In genomic region chr16:47144559-47144877, GRCh38 we compare ENCODE assay signal across 1 cellular context.
TF ChIP-seq lines count a peak whose summit lies in the region.

No MANE protein-coding gene starts in this region.

TF ChIP-seq in HepG2, 621 proteins besides CTCF, POLR2A, EP300 and RAD21 (continued from another document and continues in another):
- TF ChIP-seq, protein P1, sequence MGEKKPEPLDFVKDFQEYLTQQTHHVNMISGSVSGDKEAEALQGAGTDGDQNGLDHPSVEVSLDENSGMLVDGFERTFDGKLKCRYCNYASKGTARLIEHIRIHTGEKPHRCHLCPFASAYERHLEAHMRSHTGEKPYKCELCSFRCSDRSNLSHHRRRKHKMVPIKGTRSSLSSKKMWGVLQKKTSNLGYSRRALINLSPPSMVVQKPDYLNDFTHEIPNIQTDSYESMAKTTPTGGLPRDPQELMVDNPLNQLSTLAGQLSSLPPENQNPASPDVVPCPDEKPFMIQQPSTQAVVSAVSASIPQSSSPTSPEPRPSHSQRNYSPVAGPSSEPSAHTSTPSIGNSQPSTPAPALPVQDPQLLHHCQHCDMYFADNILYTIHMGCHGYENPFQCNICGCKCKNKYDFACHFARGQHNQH (CRISPR knock-in tag; IDR thresholded peaks at IDR 0.05), result 0 out of 2 replicates have a peak, but pooled peaks have one; percentile 11
- no peak for TF ChIP-seq ZNF543 (CRISPR knock-in tag; IDR thresholded peaks at IDR 0.05)
- TF ChIP-seq, protein P2, sequence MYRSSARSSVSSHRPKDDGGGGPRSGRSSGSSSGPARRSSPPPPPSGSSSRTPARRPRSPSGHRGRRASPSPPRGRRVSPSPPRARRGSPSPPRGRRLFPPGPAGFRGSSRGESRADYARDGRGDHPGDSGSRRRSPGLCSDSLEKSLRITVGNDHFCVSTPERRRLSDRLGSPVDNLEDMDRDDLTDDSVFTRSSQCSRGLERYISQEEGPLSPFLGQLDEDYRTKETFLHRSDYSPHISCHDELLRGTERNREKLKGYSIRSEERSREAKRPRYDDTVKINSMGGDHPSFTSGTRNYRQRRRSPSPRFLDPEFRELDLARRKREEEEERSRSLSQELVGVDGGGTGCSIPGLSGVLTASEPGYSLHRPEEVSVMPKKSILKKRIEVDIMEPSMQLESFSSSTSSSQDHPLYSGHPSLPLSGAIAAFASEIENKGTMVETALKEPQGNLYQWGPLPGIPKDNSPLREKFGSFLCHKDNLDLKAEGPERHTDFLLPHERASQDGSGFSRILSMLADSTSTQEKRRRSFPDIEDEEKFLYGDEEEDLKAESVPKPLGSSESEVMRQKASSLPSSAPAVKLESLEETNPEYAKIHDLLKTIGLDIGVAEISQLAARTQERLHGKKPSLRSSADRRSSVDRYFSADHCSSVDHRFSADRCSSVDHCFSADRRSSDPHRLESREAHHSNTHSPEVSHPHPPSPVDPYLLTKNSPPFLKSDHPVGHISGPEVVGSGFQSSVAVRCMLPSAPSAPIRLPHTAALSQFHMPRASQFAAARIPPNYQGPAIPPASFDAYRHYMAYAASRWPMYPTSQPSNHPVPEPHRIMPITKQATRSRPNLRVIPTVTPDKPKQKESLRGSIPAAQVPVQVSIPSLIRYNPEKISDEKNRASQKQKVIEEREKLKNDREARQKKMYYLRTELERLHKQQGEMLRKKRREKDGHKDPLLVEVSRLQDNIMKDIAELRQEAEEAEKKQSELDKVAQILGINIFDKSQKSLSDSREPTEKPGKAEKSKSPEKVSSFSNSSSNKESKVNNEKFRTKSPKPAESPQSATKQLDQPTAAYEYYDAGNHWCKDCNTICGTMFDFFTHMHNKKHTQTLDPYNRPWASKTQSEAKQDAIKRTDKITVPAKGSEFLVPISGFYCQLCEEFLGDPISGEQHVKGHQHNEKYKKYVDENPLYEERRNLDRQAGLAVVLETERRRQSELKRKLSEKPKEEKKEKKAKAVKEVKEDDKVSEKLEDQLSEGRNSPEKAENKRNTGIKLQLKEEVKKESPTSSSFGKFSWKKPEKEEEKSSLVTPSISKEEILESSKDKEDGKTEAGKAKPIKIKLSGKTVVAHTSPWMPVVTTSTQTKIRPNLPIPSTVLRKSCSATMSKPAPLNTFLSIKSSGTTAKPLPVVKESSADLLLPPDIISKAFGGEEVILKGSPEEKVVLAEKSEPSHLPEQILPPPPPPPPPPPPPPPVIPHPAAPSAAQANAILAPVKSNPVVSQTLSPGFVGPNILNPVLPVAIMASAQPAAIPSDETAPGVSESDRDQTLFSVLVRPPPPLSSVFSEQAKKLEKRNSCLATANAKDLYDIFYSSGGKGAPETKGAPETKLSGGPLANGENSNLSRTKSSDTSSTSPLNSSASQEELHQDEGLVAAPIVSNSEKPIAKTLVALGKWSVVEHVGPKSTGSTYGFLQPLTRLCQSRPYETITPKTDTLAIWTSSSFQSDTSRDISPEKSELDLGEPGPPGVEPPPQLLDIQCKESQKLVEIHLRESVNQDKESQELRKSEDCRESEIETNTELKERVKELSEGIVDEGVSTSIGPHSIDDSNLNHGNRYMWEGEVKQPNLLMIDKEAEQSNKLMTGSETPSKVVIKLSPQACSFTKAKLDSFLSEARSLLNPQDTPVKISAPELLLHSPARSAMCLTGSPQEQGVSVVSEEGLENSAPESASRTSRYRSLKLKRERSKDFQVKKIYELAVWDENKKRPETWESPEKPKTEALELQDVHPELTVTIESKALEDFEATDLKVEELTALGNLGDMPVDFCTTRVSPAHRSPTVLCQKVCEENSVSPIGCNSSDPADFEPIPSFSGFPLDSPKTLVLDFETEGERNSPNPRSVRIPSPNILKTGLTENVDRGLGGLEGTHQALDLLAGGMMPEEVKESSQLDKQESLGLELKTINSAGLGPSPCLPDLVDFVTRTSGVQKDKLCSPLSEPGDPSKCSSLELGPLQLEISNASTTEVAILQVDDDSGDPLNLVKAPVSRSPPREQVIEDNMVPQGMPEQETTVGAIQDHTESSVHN (CRISPR knock-in tag; IDR thresholded peaks at IDR 0.05), result no peak
- no peak for TF ChIP-seq TAF15 (IDR thresholded peaks at IDR 0.05; ENCODE audit: low read depth, low read length, poor library complexity, severe bottlenecking)
- no peak for TF ChIP-seq POLR2AphosphoS2 (IDR thresholded peaks at IDR 0.05; ENCODE audit: low read depth, low read length)
- no peak for TF ChIP-seq RARA (CRISPR knock-in tag; IDR thresholded peaks at IDR 0.05)
- TF ChIP-seq CHCHD3 (CRISPR knock-in tag; IDR thresholded peaks at IDR 0.05), result no peak
- TF ChIP-seq HHEX (CRISPR knock-in tag; IDR thresholded peaks at IDR 0.05), result no peak
- TF ChIP-seq ZNF567 (CRISPR knock-in tag; IDR thresholded peaks at IDR 0.05; ENCODE audit: borderline replicate concordance), result no peak
- no peak for TF ChIP-seq LCORL (IDR thresholded peaks at IDR 0.05)
- TF ChIP-seq LCORL (CRISPR knock-in tag; IDR thresholded peaks at IDR 0.05), result no peak
- TF ChIP-seq TSC22D2 (CRISPR knock-in tag; IDR thresholded peaks at IDR 0.05; ENCODE audit: borderline replicate concordance), result no peak
- TF ChIP-seq IRF1 (CRISPR knock-in tag; IDR thresholded peaks at IDR 0.05; ENCODE audit: low read depth), result no peak
- TF ChIP-seq SRF (IDR thresholded peaks at IDR 0.05; ENCODE audit: low read depth, low read length), result no peak
- TF ChIP-seq ZBTB14 (CRISPR knock-in tag; IDR thresholded peaks at IDR 0.05), result 0 out of 2 replicates have a peak, but pooled peaks have one; percentile 2
- TF ChIP-seq YY1 (IDR thresholded peaks at IDR 0.05; ENCODE audit: insufficient read depth, insufficient replicate concordance, low read depth, low read length), result no peak
- TF ChIP-seq ZNF564 (CRISPR knock-in tag; IDR thresholded peaks at IDR 0.05), result no peak
- TF ChIP-seq, protein P3, sequence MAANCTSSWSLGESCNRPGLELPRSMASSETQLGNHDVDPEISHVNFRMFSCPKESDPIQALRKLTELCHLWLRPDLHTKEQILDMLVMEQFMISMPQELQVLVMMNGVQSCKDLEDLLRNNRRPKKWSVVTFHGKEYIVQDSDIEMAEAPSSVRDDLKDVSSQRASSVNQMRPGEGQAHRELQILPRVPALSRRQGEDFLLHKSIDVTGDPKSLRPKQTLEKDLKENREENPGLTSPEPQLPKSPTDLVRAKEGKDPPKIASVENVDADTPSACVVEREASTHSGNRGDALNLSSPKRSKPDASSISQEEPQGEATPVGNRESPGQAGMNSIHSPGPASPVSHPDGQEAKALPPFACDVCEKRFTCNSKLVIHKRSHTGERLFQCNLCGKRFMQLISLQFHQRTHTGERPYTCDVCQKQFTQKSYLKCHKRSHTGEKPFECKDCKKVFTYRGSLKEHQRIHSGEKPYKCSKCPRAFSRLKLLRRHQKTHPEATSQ (CRISPR knock-in tag; IDR thresholded peaks at IDR 0.05; ENCODE audit: borderline replicate concordance), result no peak
- TF ChIP-seq ZFP36L2 (CRISPR knock-in tag; IDR thresholded peaks at IDR 0.05), result no peak
- TF ChIP-seq, protein P4, sequence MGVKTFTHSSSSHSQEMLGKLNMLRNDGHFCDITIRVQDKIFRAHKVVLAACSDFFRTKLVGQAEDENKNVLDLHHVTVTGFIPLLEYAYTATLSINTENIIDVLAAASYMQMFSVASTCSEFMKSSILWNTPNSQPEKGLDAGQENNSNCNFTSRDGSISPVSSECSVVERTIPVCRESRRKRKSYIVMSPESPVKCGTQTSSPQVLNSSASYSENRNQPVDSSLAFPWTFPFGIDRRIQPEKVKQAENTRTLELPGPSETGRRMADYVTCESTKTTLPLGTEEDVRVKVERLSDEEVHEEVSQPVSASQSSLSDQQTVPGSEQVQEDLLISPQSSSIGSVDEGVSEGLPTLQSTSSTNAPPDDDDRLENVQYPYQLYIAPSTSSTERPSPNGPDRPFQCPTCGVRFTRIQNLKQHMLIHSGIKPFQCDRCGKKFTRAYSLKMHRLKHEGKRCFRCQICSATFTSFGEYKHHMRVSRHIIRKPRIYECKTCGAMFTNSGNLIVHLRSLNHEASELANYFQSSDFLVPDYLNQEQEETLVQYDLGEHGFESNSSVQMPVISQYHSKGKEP (CRISPR knock-in tag; IDR thresholded peaks at IDR 0.05), result no peak
- no peak for TF ChIP-seq NCOA2 (CRISPR knock-in tag; IDR thresholded peaks at IDR 0.05)
- no peak for TF ChIP-seq JDP2 (CRISPR knock-in tag; IDR thresholded peaks at IDR 0.05; ENCODE audit: borderline replicate concordance)
- TF ChIP-seq SRSF9 (IDR thresholded peaks at IDR 0.05; ENCODE audit: borderline replicate concordance, insufficient read depth, low read depth, low read length, poor library complexity, severe bottlenecking), result no peak
- TF ChIP-seq POLR2G (IDR thresholded peaks at IDR 0.05; ENCODE audit: low read depth, low read length), result no peak
- no peak for TF ChIP-seq ZNF850 (CRISPR knock-in tag; conservative IDR thresholded peaks at IDR 0.05)
- TF ChIP-seq NCOA1 (CRISPR knock-in tag; IDR thresholded peaks at IDR 0.05), result no peak
- no peak for TF ChIP-seq SMAD9 (CRISPR knock-in tag; IDR thresholded peaks at IDR 0.05)
- no peak for TF ChIP-seq ZZZ3 (CRISPR knock-in tag; IDR thresholded peaks at IDR 0.05; ENCODE audit: borderline replicate concordance)
- TF ChIP-seq TBX2 (CRISPR knock-in tag; IDR thresholded peaks at IDR 0.05; ENCODE audit: borderline replicate concordance), result no peak
- TF ChIP-seq NAIF1 (CRISPR knock-in tag; IDR thresholded peaks at IDR 0.05; ENCODE audit: borderline replicate concordance), result no peak
- no peak for TF ChIP-seq GABPA (IDR thresholded peaks at IDR 0.05; ENCODE audit: low read depth, low read length)
- TF ChIP-seq GABPA (CRISPR knock-in tag; IDR thresholded peaks at IDR 0.05; ENCODE audit: low read depth), result no peak
- no peak for TF ChIP-seq AGO2 (optimal IDR thresholded peaks at IDR 0.05; ENCODE audit: low read depth, low read length)
- no peak for TF ChIP-seq MXD1 (CRISPR knock-in tag; IDR thresholded peaks at IDR 0.05)
- no peak for TF ChIP-seq ELF1 (CRISPR knock-in tag; IDR thresholded peaks at IDR 0.05)
- no peak for TF ChIP-seq PHB2 (IDR thresholded peaks at IDR 0.05; ENCODE audit: partially characterized antibody)
- no peak for TF ChIP-seq ZNF788 (CRISPR knock-in tag; IDR thresholded peaks at IDR 0.05; ENCODE audit: borderline replicate concordance)
- no peak; the same call in none of the 2 replicates for TF ChIP-seq ZNF430 (CRISPR knock-in tag; IDR thresholded peaks at IDR 0.05)
- 0 out of 2 replicates have a peak, but pooled peaks have one; percentile 1 for TF ChIP-seq ZNF570 (CRISPR knock-in tag; IDR thresholded peaks at IDR 0.05; ENCODE audit: borderline replicate concordance)
- no peak for TF ChIP-seq RFX3 (CRISPR knock-in tag; IDR thresholded peaks at IDR 0.05)
- TF ChIP-seq ZNF17 (CRISPR knock-in tag; IDR thresholded peaks at IDR 0.05), result no peak
- TF ChIP-seq THAP11 (CRISPR knock-in tag; IDR thresholded peaks at IDR 0.05), result no peak
- no peak for TF ChIP-seq HNRNPK (IDR thresholded peaks at IDR 0.05; ENCODE audit: low read depth, low read length, poor library complexity, severe bottlenecking)
- TF ChIP-seq, protein P5, sequence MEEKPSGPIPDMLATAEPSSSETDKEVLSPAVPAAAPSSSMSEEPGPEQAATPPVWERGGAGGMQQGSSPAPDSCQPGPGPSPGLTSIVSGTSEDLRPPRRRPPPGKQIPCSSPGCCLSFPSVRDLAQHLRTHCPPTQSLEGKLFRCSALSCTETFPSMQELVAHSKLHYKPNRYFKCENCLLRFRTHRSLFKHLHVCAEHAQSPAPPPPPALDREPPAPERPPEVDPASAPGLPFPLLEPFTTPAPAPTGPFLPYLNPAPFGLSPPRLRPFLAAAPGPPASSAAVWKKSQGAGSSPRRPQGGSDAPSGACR (CRISPR knock-in tag; IDR thresholded peaks at IDR 0.05), result no peak
- no peak for TF ChIP-seq ZNF446 (CRISPR knock-in tag; IDR thresholded peaks at IDR 0.05)
- TF ChIP-seq EZH2 (conservative IDR thresholded peaks at IDR 0.05; ENCODE audit: low read depth, low read length), result peak; percentile 80; the same call in 1 of the 2 replicates
- TF ChIP-seq ZFAT (CRISPR knock-in tag; conservative IDR thresholded peaks at IDR 0.05), result no peak
- TF ChIP-seq DZIP1 (CRISPR knock-in tag; IDR thresholded peaks at IDR 0.05), result no peak
- TF ChIP-seq ZNF674 (CRISPR knock-in tag; IDR thresholded peaks at IDR 0.05; ENCODE audit: low read depth), result no peak
